In genomic region chr2:131209030-131209772, GRCh38 we compare ENCODE assay signal across 1 cellular context.
TF ChIP-seq lines count a peak whose summit lies in the region.
"Not testable (repeated sequence)": the region's sequence is repeated elsewhere in the genome, so short reads cannot be mapped to it uniquely, and the experiment has no call there.

Gene POTEE (plus strand): TSS chr2:131209536. CDS start chr2:131218403, 8,867 bp downstream.

TF ChIP-seq in K562, 482 proteins besides CTCF, POLR2A, EP300 and RAD21 (continued from another document):
- TF ChIP-seq FOXO4 (CRISPR knock-in tag; IDR thresholded peaks at IDR 0.05) (0 out of 2 replicates have a peak, but pooled peaks have one; percentile 12), OTX1 (CRISPR knock-in tag; IDR thresholded peaks at IDR 0.05) (peak; percentile 72; the same call in 1 of the 2 replicates), ZKSCAN1 (IDR thresholded peaks at IDR 0.05; ENCODE audit: low read depth, low read length) (0 out of 2 replicates have a peak, but pooled peaks have one; percentile 19), ZBTB26 (CRISPR knock-in tag; IDR thresholded peaks at IDR 0.05) (peak; percentile 52; the same call in 1 of the 2 replicates), TAF9B (IDR thresholded peaks at IDR 0.05; ENCODE audit: partially characterized antibody) (peak; percentile 76), HDAC2 (IDR thresholded peaks at IDR 0.05) (peak; percentile 81), ATF7 (IDR thresholded peaks at IDR 0.05) (peak; percentile 65; the same call in 1 of the 2 replicates), CHD7 (IDR thresholded peaks at IDR 0.05; ENCODE audit: low read depth, low read length) (peak; percentile 67), ATF4 (CRISPR knock-in tag; IDR thresholded peaks at IDR 0.05) (0 out of 2 replicates have a peak, but pooled peaks have one; percentile 22), NCOR1 (IDR thresholded peaks at IDR 0.05) (peak; percentile 34; the same call in 1 of the 2 replicates), NCOA1 (IDR thresholded peaks at IDR 0.05; ENCODE audit: low read depth) (peak; percentile 49; the same call in 1 of the 2 replicates), POLR2H (tag; IDR thresholded peaks at IDR 0.05; ENCODE audit: low read depth) (peak; percentile 73), YY1 (IDR thresholded peaks at IDR 0.05; ENCODE audit: borderline replicate concordance in 1 of 3, control insufficient read depth in 1 of 3, extremely low read depth in 1 of 3, insufficient read depth in 3 of 3, insufficient read length in 1 of 3, insufficient replicate concordance in 2 of 3, low read depth in 1 of 3, low read length in 2 of 3) (peak in 2 of 3 experiments; percentile 52 to 84), SMARCA5 (IDR thresholded peaks at IDR 0.05) (peak; percentile 24; the same call in 1 of the 2 replicates), TAF1 (IDR thresholded peaks at IDR 0.05; ENCODE audit: control insufficient read depth, extremely low read depth, insufficient read depth, low read length, severe bottlenecking) (peak; percentile 68), POLR2B (IDR thresholded peaks at IDR 0.05; ENCODE audit: low read depth, partially characterized antibody) (peak; percentile 92), BHLHE40 (IDR thresholded peaks at IDR 0.05; ENCODE audit: low read length) (peak; percentile 26; the same call in 1 of the 2 replicates), NR4A1 (CRISPR knock-in tag; IDR thresholded peaks at IDR 0.05) (0 out of 2 replicates have a peak, but pooled peaks have one; percentile 49), BACH1 (tag; IDR thresholded peaks at IDR 0.05) (peak; percentile 42; the same call in 1 of the 2 replicates), HNRNPLL (IDR thresholded peaks at IDR 0.05; ENCODE audit: low read depth, low read length, poor library complexity, severe bottlenecking) (peak; percentile 78), FOS (IDR thresholded peaks at IDR 0.05; ENCODE audit: extremely low read depth, insufficient read length) (peak; percentile 75), HBP1 (CRISPR knock-in tag; IDR thresholded peaks at IDR 0.05) (peak; percentile 56; the same call in 1 of the 2 replicates), L3MBTL2 (IDR thresholded peaks at IDR 0.05) (peak; percentile 34; the same call in 1 of the 2 replicates), CREB1 (IDR thresholded peaks at IDR 0.05) (peak; percentile 38; the same call in 1 of the 2 replicates), ZNF175 (CRISPR knock-in tag; IDR thresholded peaks at IDR 0.05; ENCODE audit: low read depth) (peak; percentile 59; the same call in 1 of the 2 replicates)
- TF ChIP-seq NR4A1 (tag; IDR thresholded peaks at IDR 0.05); CREB1 (CRISPR knock-in tag; IDR thresholded peaks at IDR 0.05): not testable (repeated sequence)
